In genomic region chr17:801660-802059, GRCh38 we compare ENCODE assay signal across 23 cellular contexts. TPM values are rescaled to one million over a fixed set of nuclear protein-coding genes. Genes with fewer than 3 reads are reported as not detected.
DNase-seq lines count a peak whose midpoint lies in the region; TF ChIP-seq lines count a peak whose summit lies in the region.
"Had no signal": no experiment of that assay in that cellular context is flagged by ENCODE, and none has a peak within 500 bp of the region (broad histone marks: within the 10 kb centered on the region; RNA-seq: fewer than 3 reads in every experiment).

No MANE protein-coding gene starts in this region.

- no peaks in the 10 kb centered on the region for H3K27me3 ChIP-seq in MG63
- H3K27me3 ChIP-seq: colonic mucosa, esophagus muscularis mucosa, uterus had no signal

- H3K9me3 ChIP-seq in MG63 = no peaks in the 10 kb centered on the region
- H3K9me3 ChIP-seq: colonic mucosa, esophagus muscularis mucosa, uterus had no signal

- no peak for TF ChIP-seq CTCF in choroid plexus epithelial cell (conservative IDR thresholded peaks at IDR 0.05; ENCODE audit: low read depth, low read length)

- peaks cover 5% of the 10 kb centered on the region; the same call in 1 of the 2 replicates for H3K36me3 ChIP-seq in MG63
- H3K36me3 ChIP-seq: colonic mucosa, uterus had no signal

- H3K4me3 ChIP-seq in MG63 = no peak overlapping the region
- no peak overlapping the region for H3K4me3 ChIP-seq in choroid plexus epithelial cell (ENCODE audit: low read depth, low read length)
- H3K4me3 ChIP-seq: colonic mucosa, esophagus muscularis mucosa, uterus had no signal

- peak; percentile 33 for DNase-seq in MG63
- peak; percentile 62 for DNase-seq in choroid plexus epithelial cell (ENCODE audit: low read depth)
- DNase-seq in myocyte (ENCODE audit: low read depth) = peak; percentile 8
- DNase-seq in DMS153 (lab: John Stamatoyannopoulos, UW) = no peak
- no peak for DNase-seq in DMS79 treated with DMSO at 0.1 percent for 48 hours (lab: John Stamatoyannopoulos, UW)
- no peak for DNase-seq in activated naive CD4-positive, alpha-beta T cell treated with Interleukin-2 at 50 U/mL for 16 hours
- no peak for DNase-seq in NCI-H187 treated with DMSO at 0.1 percent for 48 hours (lab: John Stamatoyannopoulos, UW)
- DNase-seq: activated CD4-positive, alpha-beta T cell treated with anti-CD3 and anti-CD28 coated beads for 36 hours; activated naive CD4-positive, alpha-beta T cell treated with anti-CD3 and anti-CD28 coated beads, Interleukin-2, amount 10 ng/mL, durations not matched to agents 7 days and 5 days; activated T-cell treated with anti-CD3 and anti-CD28 coated beads, Interleukin-2, amount 50 U/mL, for 48 hours; anterior cingulate cortex; CD8-positive, alpha-beta memory T cell; colonic mucosa; DMS79; left cardiac atrium; mesendoderm; MV-4-11; naive thymus-derived CD8-positive, alpha-beta T cell; NCI-H1694 treated with DMSO at 0.1 percent for 48 hours; NCI-H748 treated with DMSO at 0.1 percent for 48 hours; SHP77; uterus had no signal

RNA-seq across cellular contexts. Expression of gene MRM3, which starts 19.5 kb away (rescaled TPM):
- total RNA-seq in MG63 (2014; rRNA removed; shearing (Covaris generic); ENCODE audit: low replicate concordance) = 11.1 and 21.8 TPM in 2 replicates
- 32.8 and 34.7 TPM in 2 replicates for total RNA-seq in myocyte
- polyA plus RNA-seq in myocyte (2012) = 15.5 TPM

RNA-seq across cellular contexts. Expression of gene GLOD4, which starts 19.6 kb away (rescaled TPM):
- 25.9 and 27.7 TPM in 2 replicates for total RNA-seq in MG63 (2014; rRNA removed; shearing (Covaris generic); ENCODE audit: low replicate concordance)
- total RNA-seq in myocyte = 89.4 and 103 TPM in 2 replicates
- 85.9 TPM for polyA plus RNA-seq in myocyte (2012)

RNA-seq across cellular contexts. Expression of gene GEMIN4, which starts 49.6 kb away (rescaled TPM):
- 14.1 and 21.3 TPM in 2 replicates for total RNA-seq in MG63 (2014; rRNA removed; shearing (Covaris generic); ENCODE audit: low replicate concordance)
- total RNA-seq in myocyte = 11.4 TPM in 2 replicates
- 12.2 TPM for polyA plus RNA-seq in myocyte (2012)

Comparison
In these comparisons a context has a peak if more than half of its experiments do, and no peak if none do; other contexts are left out.
1. DNase-seq: peak in MG63 (single experiment), choroid plexus epithelial cell (single experiment) and myocyte (single experiment); none in DMS153 (single experiment), DMS79 treated with DMSO at 0.1 percent for 48 hours (single experiment), activated naive CD4-positive, alpha-beta T cell treated with Interleukin-2 at 50 U/mL for 16 hours (single experiment) and NCI-H187 treated with DMSO at 0.1 percent for 48 hours (single experiment).